Comparison of ENCODE assay signal across 8 cellular contexts in genomic region chr4:123477804-123478209, GRCh38.
DNase-seq lines count a peak whose midpoint lies in the region; ATAC-seq, FAIRE-seq and TF ChIP-seq lines count a peak whose summit lies in the region.

No MANE protein-coding gene starts in this region.

- DNase-seq in GM12892 (ENCODE audit: insufficient read length) (no peak), KBM-7 (peak; percentile 69), activated T-cell treated with anti-CD3 and anti-CD28 coated beads for 48 hours (ENCODE audit: low read depth) (peak; percentile 27), memory B cell (ENCODE audit: low spot score in 2 of 2) (no peak), OCI-M1 (lab: John Stamatoyannopoulos, UW) (no peak), SK-N-DZ (ENCODE audit: low spot score) (no peak), NCI-H2196 (lab: John Stamatoyannopoulos, UW; ENCODE audit: unreplicated experiment) (no peak), GM10248 (ENCODE audit: extremely low spot score) (no peak)

- H3K27me3 Mint-ChIP-seq in memory B cell, result no peaks in the 10 kb centered on the region

- no peaks in the 10 kb centered on the region for H3K36me3 Mint-ChIP-seq in memory B cell

- POLR2A ChIA-PET in GM10248 (lab: Yijun Ruan, JAX), result no interaction called here

- CTCF ChIA-PET in GM10248 (lab: Yijun Ruan, JAX), result interaction anchor here (1.1 kb wide), 1 partner anchor 194 kb away, joined by 3 read pairs; no protein-coding TSS in a partner anchor

- peak; percentile 9 for FAIRE-seq in GM12892 (lab: Jason Lieb, UNC)

- peaks cover 4% of the 10 kb centered on the region for H3K4me1 Mint-ChIP-seq in memory B cell

- H3K9me3 Mint-ChIP-seq in memory B cell, result no peaks in the 10 kb centered on the region

- in situ Hi-C loops in KBM-7 (cut with MboI; ENCODE audit: low pct_unique_long_range_greater_than_20kb, low sequenced_read_pairs), result no loop called here

- peak; percentile 66 for ATAC-seq in memory B cell (ENCODE audit: low read depth)

- TF ChIP-seq CTCF in GM10248 (IDR thresholded peaks at IDR 0.05; ENCODE audit: control extremely low read depth, extremely low read depth, low read depth, missing control alignments), result no peak

- no peak overlapping the region for H3K27ac Mint-ChIP-seq in memory B cell

- TF ChIP-seq POLR2A in GM12892 (IDR thresholded peaks at IDR 0.05; ENCODE audit: low read depth, low read length), result no peak

- H3K4me3 Mint-ChIP-seq in memory B cell, result no peak overlapping the region

Comparison
In these comparisons a context has a peak if more than half of its experiments do, and no peak if none do; other contexts are left out.
1. DNase-seq: peak in KBM-7 (single experiment) and activated T-cell treated with anti-CD3 and anti-CD28 coated beads for 48 hours (single experiment); none in GM12892 (single experiment), memory B cell (0 of 2), OCI-M1 (single experiment), SK-N-DZ (single experiment), NCI-H2196 (single experiment) and GM10248 (single experiment).